Comparison of ENCODE assay signal across 27 cellular contexts in the genomic region with DNA sequence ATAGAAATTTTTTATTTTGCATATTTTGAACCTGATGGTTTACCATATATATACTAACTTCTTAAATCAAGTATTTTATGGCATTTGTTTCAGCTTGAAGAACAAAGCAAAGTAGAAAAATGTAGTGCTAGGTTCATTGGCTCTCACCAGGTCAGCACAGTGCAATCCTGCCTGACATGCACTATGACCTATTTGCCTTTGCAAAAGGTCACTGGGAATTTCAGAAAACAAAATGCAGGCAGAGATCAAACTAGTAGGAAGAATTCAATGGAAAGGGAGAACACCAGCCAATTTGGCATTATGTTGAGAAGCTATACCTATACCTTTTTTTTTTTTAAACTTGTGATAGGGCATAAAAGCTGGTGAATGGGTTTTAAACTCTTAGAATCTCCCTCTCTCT.
"Had no signal": no experiment of that assay in that cellular context is flagged by ENCODE, and none has a peak within 500 bp of the region (broad histone marks: within the 10 kb centered on the region; RNA-seq: fewer than 3 reads in every experiment).

No MANE protein-coding gene starts in this region.

- ATAC-seq: effector memory CD8-positive, alpha-beta T cell; esophagus mucosa; foreskin keratinocyte; gastrocnemius medialis; gastroesophageal sphincter; heart left ventricle; heart right ventricle had no signal

- H3K27ac ChIP-seq: colonic mucosa, coronary artery, dorsolateral prefrontal cortex, epithelial cell of prostate, esophagus muscularis mucosa, esophagus squamous epithelium, foreskin keratinocyte, gastrocnemius medialis, gastroesophageal sphincter, heart left ventricle, heart right ventricle had no signal

- H3K9me3 ChIP-seq: colonic mucosa, esophagus muscularis mucosa, esophagus squamous epithelium, gastrocnemius medialis had no signal

- DNase-seq: colonic mucosa; cortex of kidney; dermis blood vessel endothelial cell; dorsolateral prefrontal cortex; effector CD4-positive, alpha-beta T cell; effector CD8-positive, alpha-beta T cell; effector memory CD4-positive, alpha-beta T cell; effector memory CD8-positive, alpha-beta T cell; endodermal cell; erythroblast; esophagus squamous epithelium; foreskin keratinocyte; foreskin melanocyte; gastrocnemius medialis; glutamatergic neuron; head of caudate nucleus; heart left ventricle; heart right ventricle had no signal

- H3K4me3 ChIP-seq: colonic mucosa, coronary artery, dorsolateral prefrontal cortex, esophagus muscularis mucosa, esophagus squamous epithelium, gastrocnemius medialis, gastroesophageal sphincter, heart left ventricle, heart right ventricle had no signal

- H3K27me3 ChIP-seq: colonic mucosa, dorsolateral prefrontal cortex, esophagus muscularis mucosa, esophagus squamous epithelium, foreskin keratinocyte, gastrocnemius medialis, gastroesophageal sphincter, heart left ventricle, heart right ventricle had no signal

- H3K4me1 ChIP-seq: colonic mucosa, esophagus muscularis mucosa, esophagus squamous epithelium, foreskin keratinocyte, gastrocnemius medialis, gastroesophageal sphincter, heart left ventricle had no signal

- FAIRE-seq: colon, endometrium, endothelial cell of umbilical vein, frontal cortex had no signal

- H3K36me3 ChIP-seq: colonic mucosa, esophagus muscularis mucosa, esophagus squamous epithelium, gastrocnemius medialis, gastroesophageal sphincter, heart left ventricle, heart right ventricle had no signal
